In genomic region chr7:42878303-42878702, GRCh38 we compare ENCODE assay signal across 1 cellular context.
TF ChIP-seq lines count a peak whose summit lies in the region.

No MANE protein-coding gene starts in this region.

TF ChIP-seq in H1, 55 proteins besides CTCF, POLR2A, EP300 and RAD21:
- no peak for TF ChIP-seq ATF3 (IDR thresholded peaks at IDR 0.05; ENCODE audit: insufficient read depth, low read depth, low read length)
- TF ChIP-seq RNF2 (IDR thresholded peaks at IDR 0.05; ENCODE audit: borderline replicate concordance, low read depth, low read length, missing control alignments, poor library complexity, severe bottlenecking) = no peak
- TF ChIP-seq EZH2 (IDR thresholded peaks at IDR 0.05; ENCODE audit: low read depth, low read length, severe bottlenecking) = no peak
- no peak for TF ChIP-seq BACH1 (IDR thresholded peaks at IDR 0.05; ENCODE audit: low read length)
- no peak for TF ChIP-seq CHD1 (IDR thresholded peaks at IDR 0.05; ENCODE audit: low read depth, low read length)
- no peak for TF ChIP-seq SP4 (IDR thresholded peaks at IDR 0.05; ENCODE audit: low read length)
- no peak for TF ChIP-seq SIN3A (conservative IDR thresholded peaks at IDR 0.05 in 1 of 2, IDR thresholded peaks at IDR 0.05 in 1 of 2; ENCODE audit: low read depth in 1 of 2, low read length in 2 of 2)
- TF ChIP-seq MAFK (IDR thresholded peaks at IDR 0.05; ENCODE audit: low read depth, low read length) = no peak
- TF ChIP-seq CHD2 (IDR thresholded peaks at IDR 0.05; ENCODE audit: low read length) = no peak
- no peak for TF ChIP-seq FOSL1 (IDR thresholded peaks at IDR 0.05; ENCODE audit: insufficient read depth, low read depth, low read length)
- TF ChIP-seq TAF1 (IDR thresholded peaks at IDR 0.05; ENCODE audit: low read depth, low read length) = no peak
TF ChIP-seq in H1: peak in this region for 0.
